Comparison of ENCODE assay signal across 14 cellular contexts in the genomic region with DNA sequence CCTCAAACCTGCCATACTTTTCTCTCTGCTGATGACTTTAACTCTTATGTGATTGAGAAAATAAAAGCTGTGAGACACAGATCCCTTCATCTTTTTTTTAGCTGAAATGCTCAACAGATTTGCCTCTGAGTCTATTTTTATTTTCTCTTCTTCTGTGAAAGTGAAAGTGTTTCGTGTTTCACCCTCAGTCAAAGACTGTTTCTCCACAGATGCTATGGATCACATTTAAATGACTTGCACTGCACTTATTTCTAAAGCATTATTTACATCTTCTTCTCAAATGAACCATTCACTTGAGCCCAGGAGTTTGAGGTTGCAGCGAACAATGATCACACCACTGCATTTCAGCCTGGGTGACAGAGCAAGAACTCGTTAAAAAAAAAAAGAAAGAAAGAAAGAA.
DNase-seq lines count a peak whose midpoint lies in the region; ATAC-seq and TF ChIP-seq lines count a peak whose summit lies in the region.
"Had no signal": no experiment of that assay in that cellular context is flagged by ENCODE, and none has a peak within 500 bp of the region (broad histone marks: within the 10 kb centered on the region; RNA-seq: fewer than 3 reads in every experiment).

No MANE protein-coding gene starts in this region.

- DNase-seq in right cardiac atrium (no peak), heart left ventricle (no peak), tibial nerve (ENCODE audit: low spot score in 2 of 2) (no peak), NCI-H748 treated with DMSO at 0.1 percent for 48 hours (lab: John Stamatoyannopoulos, UW) (no peak)
- DNase-seq in stimulated activated CD4-positive, alpha-beta T cell treated with anti-CD3 and anti-CD28 coated beads, Interleukin-4, amount 100 ng/mL, for 4 hours, result no peak
- DNase-seq in T-helper 2 cell treated with Interferon-gamma antibody and Interleukin-4, amounts not matched to agents 5 μg/mL and 100 μg/mL, for 36 hours (ENCODE audit: low spot score), result no peak
- DNase-seq: activated naive CD4-positive, alpha-beta T cell; HCEC 1CT; naive B cell; NCI-H1105; Peyer's patch had no signal

- H3K27me3 ChIP-seq in right cardiac atrium (ENCODE audit: control insufficient read depth, insufficient read depth) (no peaks in the 10 kb centered on the region), heart left ventricle (no peaks in the 10 kb centered on the region), tibial nerve (no peaks in the 10 kb centered on the region)
- H3K27me3 ChIP-seq: Peyer's patch had no signal

- no peaks in the 10 kb centered on the region for H3K9me3 ChIP-seq in right cardiac atrium (ENCODE audit: control insufficient read depth, low read length)
- peaks cover 0 to 13% (median 0%) of the 10 kb centered on the region in 12 donors for H3K9me3 ChIP-seq in heart left ventricle
- H3K9me3 ChIP-seq in tibial nerve, result no peaks in the 10 kb centered on the region
- H3K9me3 ChIP-seq: Peyer's patch had no signal

- 44% methylated on average over 3 of the region's 3 CpGs for WGBS in right cardiac atrium
- 57 to 75% (median 65%) methylated on average over 3 of the region's 3 CpGs for WGBS in heart left ventricle, 4 donors
- WGBS in tibial nerve, 2 donors, result 76 to 79% methylated on average over 3 of the region's 3 CpGs

- ATAC-seq in right cardiac atrium (no peak), heart left ventricle (no peak), HG02642 (IDR thresholded peaks at IDR 0.05; ENCODE audit: poor library complexity, unreplicated experiment) (peak; percentile 91), HG03460 (IDR thresholded peaks at IDR 0.05; ENCODE audit: unreplicated experiment) (peak; percentile 86)

- no peak overlapping the region for H3K27ac Mint-ChIP-seq in T-helper 2 cell treated with Interferon-gamma antibody and Interleukin-4, amounts not matched to agents 5 μg/mL and 100 μg/mL, for 36 hours
- H3K27ac Mint-ChIP-seq: stimulated activated naive CD8-positive, alpha-beta T cell treated with anti-CD3 and anti-CD28 coated beads, Interleukin-15, Interleukin-2, amounts not matched to agents 100 ng/mL and 50 ng/mL, for 24 hours had no signal

- H3K9me3 Mint-ChIP-seq in T-helper 2 cell treated with Interferon-gamma antibody and Interleukin-4, amounts not matched to agents 5 μg/mL and 100 μg/mL, for 36 hours, result peaks cover 14% of the 10 kb centered on the region

- H3K27me3 Mint-ChIP-seq in T-helper 2 cell treated with Interferon-gamma antibody and Interleukin-4, amounts not matched to agents 5 μg/mL and 100 μg/mL, for 36 hours (ENCODE audit: low read depth), result no peaks in the 10 kb centered on the region
- H3K27me3 Mint-ChIP-seq: naive B cell; stimulated activated naive CD8-positive, alpha-beta T cell treated with anti-CD3 and anti-CD28 coated beads, Interleukin-15, Interleukin-2, amounts not matched to agents 100 ng/mL and 50 ng/mL, for 24 hours had no signal

- no peaks in the 10 kb centered on the region for H3K4me1 ChIP-seq in right cardiac atrium (ENCODE audit: control insufficient read depth, insufficient read depth, low read length)
- no peaks in the 10 kb centered on the region for H3K4me1 ChIP-seq in heart left ventricle
- no peaks in the 10 kb centered on the region for H3K4me1 ChIP-seq in tibial nerve
- H3K4me1 ChIP-seq: Peyer's patch had no signal

- TF ChIP-seq CTCF in heart left ventricle (IDR thresholded peaks at IDR 0.05) (no peak), tibial nerve (IDR thresholded peaks at IDR 0.05) (no peak)

- H3K4me3 Mint-ChIP-seq in T-helper 2 cell treated with Interferon-gamma antibody and Interleukin-4, amounts not matched to agents 5 μg/mL and 100 μg/mL, for 36 hours, result no peak overlapping the region
- H3K4me3 Mint-ChIP-seq: stimulated activated naive CD8-positive, alpha-beta T cell treated with anti-CD3 and anti-CD28 coated beads, Interleukin-15, Interleukin-2, amounts not matched to agents 100 ng/mL and 50 ng/mL, for 24 hours had no signal

- H3K36me3 ChIP-seq in heart left ventricle (no peaks in the 10 kb centered on the region), tibial nerve (no peaks in the 10 kb centered on the region)
- H3K36me3 ChIP-seq: Peyer's patch had no signal

- H3K36me3 Mint-ChIP-seq in T-helper 2 cell treated with Interferon-gamma antibody and Interleukin-4, amounts not matched to agents 5 μg/mL and 100 μg/mL, for 36 hours (ENCODE audit: low read depth), result no peaks in the 10 kb centered on the region
- H3K36me3 Mint-ChIP-seq: naive B cell had no signal

- intact Hi-C loops in right cardiac atrium (cut with DNase I), result no loop called here
- intact Hi-C loops in heart left ventricle (cut with DNase I), result no loop called here

- H3K4me3 ChIP-seq in right cardiac atrium (ENCODE audit: low read length) (peak overlapping the region; percentile 39), heart left ventricle (peak overlapping the region in 3 of 12 donors; percentile 4 to 38 (median 8)), tibial nerve (no peak overlapping the region)
- H3K4me3 ChIP-seq: Peyer's patch had no signal

- TF ChIP-seq POLR2A in heart left ventricle (IDR thresholded peaks at IDR 0.05), result no peak
- no peak for TF ChIP-seq POLR2A in tibial nerve (IDR thresholded peaks at IDR 0.05)

- H3K4me1 Mint-ChIP-seq in T-helper 2 cell treated with Interferon-gamma antibody and Interleukin-4, amounts not matched to agents 5 μg/mL and 100 μg/mL, for 36 hours (ENCODE audit: low read depth), result no peaks in the 10 kb centered on the region

- no peak overlapping the region for H3K27ac ChIP-seq in right cardiac atrium (ENCODE audit: low read length)
- H3K27ac ChIP-seq in heart left ventricle, result no peak overlapping the region
- H3K27ac ChIP-seq in tibial nerve, result no peak overlapping the region
- H3K27ac ChIP-seq: Peyer's patch had no signal

- TF ChIP-seq EP300 in tibial nerve (IDR thresholded peaks at IDR 0.05), result no peak

Comparison
In these comparisons a context has a peak if more than half of its experiments do, and no peak if none do; other contexts are left out.
1. ATAC-seq: peak in HG02642 (single experiment) and HG03460 (single experiment); none in right cardiac atrium (0 of 2) and heart left ventricle (0 of 4).